In genomic region chr14:65704850-65705249, GRCh38 we compare ENCODE assay signal across 10 cellular contexts.
DNase-seq lines count a peak whose midpoint lies in the region; ATAC-seq, FAIRE-seq and TF ChIP-seq lines count a peak whose summit lies in the region.
"Had no signal": no experiment of that assay in that cellular context is flagged by ENCODE, and none has a peak within 500 bp of the region (broad histone marks: within the 10 kb centered on the region; RNA-seq: fewer than 3 reads in every experiment).

No MANE protein-coding gene starts in this region.

- peaks cover 17 to 30% (median 19%) of the 10 kb centered on the region in 4 donors for H3K4me1 Mint-ChIP-seq in CD4-positive, CD25-positive, alpha-beta regulatory T cell

- no peak for ATAC-seq in CD4-positive, CD25-positive, alpha-beta regulatory T cell (ENCODE audit: low read depth in 2 of 2)
- ATAC-seq in HG02759 (IDR thresholded peaks at IDR 0.05; ENCODE audit: unreplicated experiment): no peak
- ATAC-seq: left lobe of liver had no signal

- TF ChIP-seq CTCF in GM10248 (IDR thresholded peaks at IDR 0.05; ENCODE audit: control extremely low read depth, extremely low read depth, low read depth, missing control alignments): no peak

- no peaks in the 10 kb centered on the region for H3K27me3 Mint-ChIP-seq in CD4-positive, CD25-positive, alpha-beta regulatory T cell

- CTCF ChIA-PET in GM10248 (lab: Yijun Ruan, JAX): interaction anchor here (1.8 kb wide), 1 partner anchor 302 kb away, joined by 3 read pairs; no protein-coding TSS in a partner anchor

- H3K9me3 Mint-ChIP-seq in CD4-positive, CD25-positive, alpha-beta regulatory T cell: peaks cover 0 to 9% (median 1%) of the 10 kb centered on the region in 7 donors

- H3K36me3 Mint-ChIP-seq in CD4-positive, CD25-positive, alpha-beta regulatory T cell: peaks cover 24% of the 10 kb centered on the region

- POLR2A ChIA-PET in GM10248 (lab: Yijun Ruan, JAX): no interaction called here

- no peak overlapping the region for H3K27ac ChIP-seq in CD4-positive, CD25-positive, alpha-beta regulatory T cell (ENCODE audit: insufficient read depth, low read length, poor library complexity, severe bottlenecking)

- H3K27ac Mint-ChIP-seq in CD4-positive, CD25-positive, alpha-beta regulatory T cell: peak overlapping the region in 2 of 3 donors; percentile 47 to 60

- no peaks in the 10 kb centered on the region for H3K27me3 ChIP-seq in CD4-positive, CD25-positive, alpha-beta regulatory T cell (ENCODE audit: control insufficient read depth, insufficient read depth, low read length)

- DNase-seq in CD4-positive, CD25-positive, alpha-beta regulatory T cell: peak in 1 of 3 donors; percentile 54
- DNase-seq in GM19239 (ENCODE audit: insufficient read length, low spot score) (no peak), OCI-M1 (lab: John Stamatoyannopoulos, UW) (peak; percentile 10), kidney tubule cell (ENCODE audit: low spot score) (peak; percentile 4), CD1c-positive myeloid dendritic cell (ENCODE audit: extremely low spot score) (no peak), GM10248 (ENCODE audit: extremely low spot score) (no peak)
- DNase-seq in NK-92 treated with Interleukin-12 subunit alpha and Interleukin-12 subunit beta, amount 100 ng/mL, for 24 hours (lab: John Stamatoyannopoulos, UW): no peak
- DNase-seq: T-helper 9 cell had no signal

- no peak overlapping the region for H3K4me3 ChIP-seq in CD4-positive, CD25-positive, alpha-beta regulatory T cell (ENCODE audit: low read depth, low read length)

- no peak overlapping the region for H3K4me3 Mint-ChIP-seq in CD4-positive, CD25-positive, alpha-beta regulatory T cell

- peak; percentile 48 for FAIRE-seq in GM19239 (lab: Jason Lieb, UNC)

- no peaks in the 10 kb centered on the region for H3K36me3 ChIP-seq in CD4-positive, CD25-positive, alpha-beta regulatory T cell (ENCODE audit: control insufficient read depth, insufficient read depth, low read length)

- no peaks in the 10 kb centered on the region for H3K4me1 ChIP-seq in CD4-positive, CD25-positive, alpha-beta regulatory T cell (ENCODE audit: control insufficient read depth, insufficient read depth, low read length, poor library complexity, severe bottlenecking)

- H3K9me3 ChIP-seq in CD4-positive, CD25-positive, alpha-beta regulatory T cell (ENCODE audit: control insufficient read depth in 2 of 2, low read length in 2 of 2): no peaks in the 10 kb centered on the region

Comparison
In these comparisons a context has a peak if more than half of its experiments do, and no peak if none do; other contexts are left out.
1. DNase-seq: peak in OCI-M1 (single experiment) and kidney tubule cell (single experiment); none in GM19239 (single experiment), CD1c-positive myeloid dendritic cell (single experiment), GM10248 (single experiment) and NK-92 treated with Interleukin-12 subunit alpha and Interleukin-12 subunit beta, amount 100 ng/mL, for 24 hours (single experiment).